Comparison of ENCODE assay signal across 11 cellular contexts in the genomic region with DNA sequence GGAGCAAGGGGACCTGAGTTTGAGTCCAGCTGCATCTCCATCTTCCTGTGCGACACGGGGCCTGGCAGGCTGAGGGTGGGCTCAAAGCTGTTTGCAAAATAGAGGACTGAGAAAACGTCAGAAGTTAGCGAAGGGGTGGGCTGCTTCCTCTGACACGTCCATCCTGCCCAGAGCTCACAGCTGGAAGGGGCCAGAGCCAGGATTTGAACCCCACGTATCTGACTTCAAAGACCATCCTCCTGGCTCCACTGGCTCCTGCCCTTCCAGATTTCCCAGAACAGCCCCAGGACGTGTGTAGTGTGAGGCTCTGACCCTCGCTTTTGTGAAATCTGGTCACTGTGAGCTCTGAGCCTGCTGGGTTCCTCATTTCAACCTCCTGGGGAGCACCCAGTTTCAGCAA. TPM values are rescaled to one million over a fixed set of nuclear protein-coding genes. Genes with fewer than 3 reads are reported as not detected.
DNase-seq lines count a peak whose midpoint lies in the region; ATAC-seq, FAIRE-seq and TF ChIP-seq lines count a peak whose summit lies in the region.
"Had no signal": no experiment of that assay in that cellular context is flagged by ENCODE, and none has a peak within 500 bp of the region (broad histone marks: within the 10 kb centered on the region; RNA-seq: fewer than 3 reads in every experiment).

No MANE protein-coding gene starts in this region.

- no peak overlapping the region for H3K4me3 Mint-ChIP-seq in activated CD4-positive, alpha-beta T cell treated with anti-CD3 and anti-CD28 coated beads, Interleukin-2, amount 10 ng/mL, durations not matched to agents 24 days and 14 days
- no peak overlapping the region for H3K4me3 Mint-ChIP-seq in activated CD4-positive, alpha-beta T cell treated with anti-CD3 and anti-CD28 coated beads, Interleukin-2, amount 10 ng/mL, durations not matched to agents 7 days and 5 days

- H3K27ac ChIP-seq in coronary artery (no peak overlapping the region), small intestine (ENCODE audit: low read depth in 1 of 2, low read length in 1 of 2) (no peak overlapping the region)

- H3K36me3 Mint-ChIP-seq in activated CD4-positive, alpha-beta T cell treated with anti-CD3 and anti-CD28 coated beads, Interleukin-2, amount 10 ng/mL, durations not matched to agents 24 days and 14 days (ENCODE audit: low read depth) = peaks cover 52% of the 10 kb centered on the region
- peaks cover 9% of the 10 kb centered on the region for H3K36me3 Mint-ChIP-seq in activated CD4-positive, alpha-beta T cell treated with anti-CD3 and anti-CD28 coated beads, Interleukin-2, amount 10 ng/mL, durations not matched to agents 7 days and 5 days (ENCODE audit: low read depth)

- POLR2A ChIA-PET in activated CD4-positive, alpha-beta T cell treated with anti-CD3 and anti-CD28 coated beads, Interleukin-2, amount 10 ng/mL, durations not matched to agents 7 days and 5 days (lab: Charles Lee) = no interaction called here

- ATAC-seq in HG03045 (IDR thresholded peaks at IDR 0.05; ENCODE audit: unreplicated experiment) = no peak

- no peak for TF ChIP-seq CTCF in coronary artery (IDR thresholded peaks at IDR 0.05)

- no peaks in the 10 kb centered on the region for H3K27me3 Mint-ChIP-seq in activated CD4-positive, alpha-beta T cell treated with anti-CD3 and anti-CD28 coated beads, Interleukin-2, amount 10 ng/mL, durations not matched to agents 24 days and 14 days
- no peaks in the 10 kb centered on the region for H3K27me3 Mint-ChIP-seq in activated CD4-positive, alpha-beta T cell treated with anti-CD3 and anti-CD28 coated beads, Interleukin-2, amount 10 ng/mL, durations not matched to agents 7 days and 5 days

- CTCF ChIA-PET in activated CD4-positive, alpha-beta T cell treated with anti-CD3 and anti-CD28 coated beads, Interleukin-2, amount 10 ng/mL, durations not matched to agents 7 days and 5 days (lab: Charles Lee) = interaction anchor here (0.7 to 2.3 kb wide), 5 partner anchors 10 to 63 kb away, joined by 3 to 11 read pairs (median 4); no protein-coding TSS in a partner anchor

- WGBS in small intestine, 3 donors = 84 to 92% (median 92%) methylated on average over 8 of the region's 8 CpGs

- H3K27me3 ChIP-seq in H7 (ENCODE audit: control insufficient read depth, insufficient read depth, low read length) (no peaks in the 10 kb centered on the region; the same call in none of the 2 replicates), small intestine (ENCODE audit: control insufficient read depth in 2 of 2, insufficient read depth in 2 of 2, low read length in 2 of 2) (no peaks in the 10 kb centered on the region)

- no peaks in the 10 kb centered on the region for H3K9me3 ChIP-seq in small intestine (ENCODE audit: control insufficient read depth, low read depth)

- intact Hi-C loops in activated CD4-positive, alpha-beta T cell treated with anti-CD3 and anti-CD28 coated beads, Interleukin-2, amount 10 ng/mL, durations not matched to agents 24 days and 14 days (cut with micrococcal nuclease) = loop anchor here (5.0 to 10.0 kb wide), 2 partner anchors 103 to 271 kb away; a partner anchor contains a TSS
- intact Hi-C loops in posterior vena cava (cut with DNase I) = loop anchor here (2.0 to 10.0 kb wide), 6 partner anchors 63 to 289 kb away; a partner anchor contains a TSS

- peak; percentile 53 for DNase-seq in activated CD4-positive, alpha-beta T cell treated with anti-CD3 and anti-CD28 coated beads, Interleukin-2, amount 10 ng/mL, durations not matched to agents 24 days and 14 days
- DNase-seq in activated CD4-positive, alpha-beta T cell treated with anti-CD3 and anti-CD28 coated beads, Interleukin-2, amount 10 ng/mL, durations not matched to agents 7 days and 5 days = no peak
- DNase-seq in H7 (peak; percentile 23), coronary artery (ENCODE audit: low spot score) (peak; percentile 54), posterior vena cava (ENCODE audit: low spot score) (peak; percentile 68), small intestine (no peak), NCI-H146 (lab: John Stamatoyannopoulos, UW) (no peak)
- DNase-seq: activated T-cell treated with anti-CD3 and anti-CD28 coated beads for 4 hours, GF-D8 had no signal

- FAIRE-seq in small intestine (lab: Jason Lieb, UNC) = no peak
- FAIRE-seq: kidney had no signal

- H3K9me3 Mint-ChIP-seq in activated CD4-positive, alpha-beta T cell treated with anti-CD3 and anti-CD28 coated beads, Interleukin-2, amount 10 ng/mL, durations not matched to agents 24 days and 14 days = no peaks in the 10 kb centered on the region
- no peaks in the 10 kb centered on the region for H3K9me3 Mint-ChIP-seq in activated CD4-positive, alpha-beta T cell treated with anti-CD3 and anti-CD28 coated beads, Interleukin-2, amount 10 ng/mL, durations not matched to agents 7 days and 5 days

- peaks cover 27% of the 10 kb centered on the region for H3K4me1 Mint-ChIP-seq in activated CD4-positive, alpha-beta T cell treated with anti-CD3 and anti-CD28 coated beads, Interleukin-2, amount 10 ng/mL, durations not matched to agents 24 days and 14 days
- peaks cover 20% of the 10 kb centered on the region for H3K4me1 Mint-ChIP-seq in activated CD4-positive, alpha-beta T cell treated with anti-CD3 and anti-CD28 coated beads, Interleukin-2, amount 10 ng/mL, durations not matched to agents 7 days and 5 days

- H3K27ac Mint-ChIP-seq in activated CD4-positive, alpha-beta T cell treated with anti-CD3 and anti-CD28 coated beads, Interleukin-2, amount 10 ng/mL, durations not matched to agents 24 days and 14 days = no peak overlapping the region
- H3K27ac Mint-ChIP-seq in activated CD4-positive, alpha-beta T cell treated with anti-CD3 and anti-CD28 coated beads, Interleukin-2, amount 10 ng/mL, durations not matched to agents 7 days and 5 days = no peak overlapping the region

- no peak overlapping the region for H3K4me3 ChIP-seq in H7 (ENCODE audit: insufficient read depth, low read depth, low read length)
- H3K4me3 ChIP-seq in coronary artery = no peak overlapping the region
- H3K4me3 ChIP-seq in small intestine (ENCODE audit: low read depth in 1 of 2, low read length in 2 of 2) = no peak overlapping the region

- no peaks in the 10 kb centered on the region for H3K36me3 ChIP-seq in H7 (replicated peaks; ENCODE audit: control insufficient read depth, insufficient read depth, low read length)
- H3K36me3 ChIP-seq in small intestine (ENCODE audit: control insufficient read depth in 2 of 2, insufficient read depth in 2 of 2, low read length in 2 of 2) = no peaks in the 10 kb centered on the region

- no peaks in the 10 kb centered on the region for H3K4me1 ChIP-seq in small intestine (ENCODE audit: control insufficient read depth in 2 of 2, insufficient read depth in 1 of 2, low read depth in 1 of 2, low read length in 1 of 2)

RNA-seq across cellular contexts. Expression of a gene that starts 56.3 kb away (rescaled TPM):
- 448 and 469 TPM in 2 replicates for total RNA-seq in activated CD4-positive, alpha-beta T cell treated with anti-CD3 and anti-CD28 coated beads, Interleukin-2, amount 10 ng/mL, durations not matched to agents 24 days and 14 days
- total RNA-seq in activated CD4-positive, alpha-beta T cell treated with anti-CD3 and anti-CD28 coated beads, Interleukin-2, amount 10 ng/mL, durations not matched to agents 7 days and 5 days = 100 to 1,000 TPM; 126 to 128 TPM
- total RNA-seq in H7 (2014; rRNA removed; shearing (Covaris generic)) = 1.3 and 2.5 TPM in 2 replicates
- 10 to 100 TPM; 26.8 to 28.6 TPM for total RNA-seq in posterior vena cava
- polyA plus RNA-seq in small intestine = 10 to 100 TPM; 24.2 to 89.2 (median 50.5) TPM

Comparison
In these comparisons a context has a peak if more than half of its experiments do, and no peak if none do; other contexts are left out.
1. DNase-seq: peak in activated CD4-positive, alpha-beta T cell treated with anti-CD3 and anti-CD28 coated beads, Interleukin-2, amount 10 ng/mL, durations not matched to agents 24 days and 14 days (single experiment), H7 (single experiment), coronary artery (single experiment) and posterior vena cava (single experiment); none in activated CD4-positive, alpha-beta T cell treated with anti-CD3 and anti-CD28 coated beads, Interleukin-2, amount 10 ng/mL, durations not matched to agents 7 days and 5 days (single experiment), small intestine (single experiment) and NCI-H146 (single experiment).